In genomic region chr12:106680280-106680679, GRCh38 we compare ENCODE assay signal across 11 cellular contexts.
"Had no signal": no experiment of that assay in that cellular context is flagged by ENCODE, and none has a peak within 500 bp of the region (broad histone marks: within the 10 kb centered on the region; RNA-seq: fewer than 3 reads in every experiment).

No MANE protein-coding gene starts in this region.

- H3K9ac ChIP-seq: GM23248 had no signal

- H3K4me3 Mint-ChIP-seq: GM23338, H9, HFFc6 had no signal

- ATAC-seq: GM23338, HCT116 had no signal

- FAIRE-seq: H1, H54 had no signal

- DNase-seq: GM23248, GOT3, H7, H9, HCEC 1CT, HFFc6 had no signal

- H3K27ac ChIP-seq: GM23248 had no signal

- H3K4me2 ChIP-seq: GM23338 had no signal

- H3K9me3 ChIP-seq: HAP-1 had no signal

- H3K4me3 ChIP-seq: GM23248, GM23338, HAP-1 had no signal

- H2AFZ ChIP-seq: GM23248 had no signal

- H3K36me3 ChIP-seq: HAP-1 had no signal

- H3K27ac Mint-ChIP-seq: GM23338, H9, HFFc6 had no signal

- H3K9me3 Mint-ChIP-seq: GM23338, H9, HFFc6 had no signal
